ENCODE assay signal across 9 cellular contexts in genomic region chr5:67156976-67157583, GRCh38. TPM values are rescaled to one million over a fixed set of nuclear protein-coding genes. Genes with fewer than 3 reads are reported as not detected.
DNase-seq lines count a peak whose midpoint lies in the region; ATAC-seq and TF ChIP-seq lines count a peak whose summit lies in the region.
"Had no signal": no experiment of that assay in that cellular context is flagged by ENCODE, and none has a peak within 500 bp of the region (broad histone marks: within the 10 kb centered on the region; RNA-seq: fewer than 3 reads in every experiment).

No MANE protein-coding gene starts in this region.

- H3K79me2 ChIP-seq in MM.1S (ENCODE audit: low read length), result no peaks in the 10 kb centered on the region

- H3K9ac ChIP-seq in MM.1S (ENCODE audit: low read length), result no peak overlapping the region

- no peaks in the 10 kb centered on the region for H4K20me1 ChIP-seq in MM.1S (ENCODE audit: insufficient read depth, low read length)

- H3K4me3 Mint-ChIP-seq in Calu3 (ENCODE audit: low read depth, unreplicated experiment) (no peak overlapping the region), endothelial cell (ENCODE audit: unreplicated experiment) (no peak overlapping the region)

- CTCF ChIA-PET in Calu3 (lab: Charles Lee), result interaction anchor here (0.7 to 1.9 kb wide), 5 partner anchors 9 to 55 kb away, joined by 3 to 7 read pairs (median 3); no protein-coding TSS in a partner anchor

- H3K4me1 ChIP-seq in MM.1S (ENCODE audit: low read length) (no peaks in the 10 kb centered on the region), neutrophil (ENCODE audit: control insufficient read depth in 1 of 2, insufficient read depth in 1 of 2, low read depth in 1 of 2, low read length in 1 of 2) (no peaks in the 10 kb centered on the region)

- H3K9me2 ChIP-seq in MM.1S (replicated peaks; ENCODE audit: insufficient read depth, low read length), result no peaks in the 10 kb centered on the region

- DNase-seq in Calu3, result peak; percentile 64
- DNase-seq in GM20000 (ENCODE audit: low spot score), result peak; percentile 61
- DNase-seq in MM.1S, result peak; percentile 49
- DNase-seq in activated CD4-positive, alpha-beta T cell treated with anti-CD3 and anti-CD28 coated beads, Interleukin-2, amount 50 U/mL, for 4 hours, result peak; percentile 44 to 50
- DNase-seq in endothelial cell (ENCODE audit: low spot score), result peak; percentile 28

- TF ChIP-seq CTCF in Calu3 (IDR thresholded peaks at IDR 0.05; ENCODE audit: unreplicated experiment) (peak; percentile 46), GM20000 (IDR thresholded peaks at IDR 0.05; ENCODE audit: extremely low read depth, missing control alignments) (peak; percentile 66), MM.1S (IDR thresholded peaks at IDR 0.05; ENCODE audit: low read length) (peak; percentile 84), endothelial cell (IDR thresholded peaks at IDR 0.05; ENCODE audit: unreplicated experiment) (peak; percentile 75), neutrophil (IDR thresholded peaks at IDR 0.05) (peak; percentile 79)

- H3K9me3 Mint-ChIP-seq in Calu3 (ENCODE audit: low read depth, unreplicated experiment) (no peaks in the 10 kb centered on the region), endothelial cell (ENCODE audit: unreplicated experiment) (no peaks in the 10 kb centered on the region)

- H2AFZ ChIP-seq in MM.1S (ENCODE audit: low read length), result no peak overlapping the region

- H3K27me3 Mint-ChIP-seq in Calu3 (ENCODE audit: unreplicated experiment) (no peaks in the 10 kb centered on the region), endothelial cell (ENCODE audit: unreplicated experiment) (peaks cover 2% of the 10 kb centered on the region)

- H3K36me3 Mint-ChIP-seq in Calu3 (ENCODE audit: insufficient read depth, unreplicated experiment), result no peaks in the 10 kb centered on the region
- peaks cover 40% of the 10 kb centered on the region for H3K36me3 Mint-ChIP-seq in endothelial cell (ENCODE audit: low read depth, unreplicated experiment)

- H3F3A ChIP-seq in MM.1S (ENCODE audit: insufficient read depth, low read length), result no peaks in the 10 kb centered on the region

- H3K9me3 ChIP-seq in MM.1S (replicated peaks; ENCODE audit: insufficient read depth, low read length) (no peaks in the 10 kb centered on the region), neutrophil (no peaks in the 10 kb centered on the region)

- no TSS peak for BruUV-seq in Calu3 (replicated peaks; lab: Mats Ljungman, UMichigan)

- no peaks in the 10 kb centered on the region for H3K27me3 ChIP-seq in MM.1S (replicated peaks; ENCODE audit: insufficient read depth, low read length)
- no peaks in the 10 kb centered on the region for H3K27me3 ChIP-seq in neutrophil

- H3K27ac Mint-ChIP-seq in Calu3 (ENCODE audit: unreplicated experiment) (peak overlapping the region; percentile 47), endothelial cell (ENCODE audit: unreplicated experiment) (peak overlapping the region; percentile 10)

- intact Hi-C loops in Calu3 (cut with micrococcal nuclease; ENCODE audit: unreplicated experiment), result loop anchor here (1.0 kb wide), 1 partner anchor 52 kb away; no protein-coding TSS in a partner anchor

- H3K4me2 ChIP-seq in MM.1S (ENCODE audit: low read depth, low read length), result no peak overlapping the region

- ATAC-seq in HG03521 (IDR thresholded peaks at IDR 0.05; ENCODE audit: unreplicated experiment) (no peak), GM19328 (IDR thresholded peaks at IDR 0.05; ENCODE audit: unreplicated experiment) (no peak)

- H3K36me3 ChIP-seq in MM.1S (replicated peaks; ENCODE audit: insufficient read depth, low read length), result no peaks in the 10 kb centered on the region
- H3K36me3 ChIP-seq in neutrophil, result no peaks in the 10 kb centered on the region

- no peak overlapping the region for H3K4me3 ChIP-seq in MM.1S (ENCODE audit: low read length)
- H3K4me3 ChIP-seq in neutrophil (ENCODE audit: low read depth in 1 of 2, low read length in 1 of 2), result no peak overlapping the region
- H3K4me3 ChIP-seq: SK-N-MC had no signal

- H3K27ac ChIP-seq in MM.1S (ENCODE audit: low read length), result no peak overlapping the region
- H3K27ac ChIP-seq in neutrophil, result no peak overlapping the region
- H3K27ac ChIP-seq: SK-N-MC had no signal

- H3K4me1 Mint-ChIP-seq in Calu3 (ENCODE audit: low read depth, unreplicated experiment) (peaks cover 33% of the 10 kb centered on the region), endothelial cell (ENCODE audit: unreplicated experiment) (no peaks in the 10 kb centered on the region)

RNA-seq across cellular contexts. Expression of gene CD180, which starts 39.5 kb away (rescaled TPM):
- total RNA-seq in Calu3 (2022) (not detected in 2 replicates), endothelial cell (ENCODE audit: unreplicated experiment) (not detected)
